9 cellular contexts compared by ENCODE assay signal in the genomic region with DNA sequence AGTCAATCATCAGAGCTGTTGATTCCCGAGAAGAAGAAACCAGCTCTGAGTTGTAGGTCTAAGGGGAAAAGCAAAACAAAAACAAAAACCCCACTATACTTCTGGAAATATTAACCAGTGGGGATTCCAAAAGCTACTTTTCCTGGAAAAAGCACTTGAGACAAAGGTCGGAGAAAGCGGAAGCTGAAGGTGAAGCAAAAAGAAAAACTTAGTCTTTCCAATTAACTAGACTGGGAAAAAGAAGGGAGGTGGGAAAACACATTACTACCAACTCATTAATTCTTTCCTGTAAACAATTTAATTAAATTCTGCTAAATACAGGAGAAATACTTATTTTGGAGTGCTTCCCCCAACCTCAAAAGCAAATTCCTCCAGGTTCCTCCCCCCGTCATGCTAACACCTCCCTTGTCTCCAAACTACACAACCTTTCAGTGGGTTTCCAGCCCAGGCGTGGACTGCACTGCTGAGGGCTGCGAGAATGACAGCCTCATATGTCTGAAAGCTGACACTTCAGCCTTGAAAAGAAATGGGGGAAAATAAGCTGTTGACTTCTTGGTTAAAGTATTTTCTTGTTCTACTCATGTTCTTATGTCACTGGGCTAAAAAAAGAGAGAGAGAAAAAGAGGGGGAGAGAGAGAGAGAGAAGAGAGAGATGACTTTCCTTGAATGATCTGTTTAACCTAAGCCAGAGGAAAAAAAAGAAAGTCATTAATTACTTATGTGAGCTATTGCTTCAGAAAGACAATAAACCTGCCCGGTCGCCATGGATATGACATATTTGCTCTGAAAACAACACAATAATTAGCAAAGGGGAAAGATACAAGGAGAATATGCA. TPM values are rescaled to one million over a fixed set of nuclear protein-coding genes. Genes with fewer than 3 reads are reported as not detected.
A peak's percentile ranks its signal among the peaks of the same experiment; 100 is the strongest.
DNase-seq lines count a peak whose midpoint lies in the region; ATAC-seq and TF ChIP-seq lines count a peak whose summit lies in the region.
"Had no signal": no experiment of that assay in that cellular context is flagged by ENCODE, and none has a peak within 500 bp of the region (broad histone marks: within the 10 kb centered on the region; RNA-seq: fewer than 3 reads in every experiment).

No MANE protein-coding gene starts in this region.

- H3K36me3 ChIP-seq in mesenchymal stem cell (ENCODE audit: control insufficient read depth in 1 of 2, insufficient read depth in 2 of 2, low read depth in 1 of 2, low read length in 2 of 2): no peaks in the 10 kb centered on the region
- no peaks in the 10 kb centered on the region for H3K36me3 ChIP-seq in tibial nerve

- no peak overlapping the region for H4K8ac ChIP-seq in mesenchymal stem cell (ENCODE audit: low read length)

- H3K9me3 ChIP-seq in right cardiac atrium (ENCODE audit: control insufficient read depth, low read length) (no peaks in the 10 kb centered on the region), mesenchymal stem cell (ENCODE audit: control insufficient read depth, low read length) (no peaks in the 10 kb centered on the region), tibial nerve (no peaks in the 10 kb centered on the region)

- H3K18ac ChIP-seq in mesenchymal stem cell (ENCODE audit: low read depth in 1 of 2, low read length in 2 of 2): no peak overlapping the region

- H3K27ac ChIP-seq in right cardiac atrium (ENCODE audit: low read length) (peak overlapping the region; percentile 35), mesenchymal stem cell (ENCODE audit: low read length, poor library complexity, severe bottlenecking) (no peak overlapping the region), tibial nerve (no peak overlapping the region)

- no peak for TF ChIP-seq EP300 in tibial nerve (IDR thresholded peaks at IDR 0.05)

- no peak for TF ChIP-seq CTCF in tibial nerve (IDR thresholded peaks at IDR 0.05)

- no peak overlapping the region for H2BK15ac ChIP-seq in mesenchymal stem cell (ENCODE audit: low read depth, poor library complexity, severe bottlenecking)

- H2AFZ ChIP-seq in mesenchymal stem cell (ENCODE audit: low read depth, low read length): no peak overlapping the region

- H3K4me1 ChIP-seq in right cardiac atrium (ENCODE audit: control insufficient read depth, insufficient read depth, low read length) (no peaks in the 10 kb centered on the region), mesenchymal stem cell (ENCODE audit: control insufficient read depth, insufficient read depth, low read depth, low read length) (peaks cover 25% of the 10 kb centered on the region), tibial nerve (peaks cover 0 to 45% (median 16%) of the 10 kb centered on the region in 4 donors)

- H3K23ac ChIP-seq in mesenchymal stem cell (ENCODE audit: low read length in 2 of 2): no peak overlapping the region

- no peak for TF ChIP-seq POLR2A in tibial nerve (IDR thresholded peaks at IDR 0.05)

- intact Hi-C loops in right cardiac atrium (cut with DNase I): loop anchor here in 3 of 4 donors (5.0 to 10.0 kb wide), 4 partner anchors 71 to 257 kb away; no protein-coding TSS in a partner anchor
- intact Hi-C loops in Right ventricle myocardium superior (cut with DNase I): no loop called here

- 30% methylated on average over 8 of the region's 8 CpGs for WGBS in right cardiac atrium
- WGBS in mesenchymal stem cell: 37% methylated on average over 3 of the region's 8 CpGs
- 29 to 33% methylated on average over 8 of the region's 8 CpGs for WGBS in tibial nerve, 2 donors

- no peak for ATAC-seq in right cardiac atrium
- no peak for ATAC-seq in Right ventricle myocardium superior (ENCODE audit: poor library complexity)

- no peaks in the 10 kb centered on the region for H3K79me1 ChIP-seq in mesenchymal stem cell (replicated peaks; ENCODE audit: low read length, poor library complexity, severe bottlenecking)

- no peak overlapping the region for H3K4me2 ChIP-seq in mesenchymal stem cell (ENCODE audit: low read length, poor library complexity, severe bottlenecking)

- no peak overlapping the region for H2BK5ac ChIP-seq in mesenchymal stem cell (ENCODE audit: low read depth, low read length, poor library complexity, severe bottlenecking)

- no peak overlapping the region for H3K4me3 ChIP-seq in right cardiac atrium (ENCODE audit: low read length)
- H3K4me3 ChIP-seq in mesenchymal stem cell (ENCODE audit: insufficient read depth in 1 of 2, low read depth in 1 of 2, low read length in 2 of 2): no peak overlapping the region
- H3K4me3 ChIP-seq in tibial nerve: no peak overlapping the region

- H3K14ac ChIP-seq in mesenchymal stem cell (ENCODE audit: low read length in 2 of 2): no peak overlapping the region

- H3K9ac ChIP-seq in mesenchymal stem cell (ENCODE audit: low read length): no peak overlapping the region

- no peak overlapping the region for H2BK120ac ChIP-seq in mesenchymal stem cell (ENCODE audit: low read depth, low read length)

- no peak overlapping the region for H2BK12ac ChIP-seq in mesenchymal stem cell (ENCODE audit: low read length in 2 of 2)

- no peak overlapping the region for H4K91ac ChIP-seq in mesenchymal stem cell (ENCODE audit: low read length)

- H3K27me3 ChIP-seq in right cardiac atrium (ENCODE audit: control insufficient read depth, insufficient read depth): no peaks in the 10 kb centered on the region
- H3K27me3 ChIP-seq in mesenchymal stem cell (ENCODE audit: control insufficient read depth in 1 of 2, insufficient read depth in 1 of 2, low read length in 2 of 2): peaks cover 81% of the 10 kb centered on the region in 2 experiments
- H3K27me3 ChIP-seq in tibial nerve: peaks cover 0 to 96% of the 10 kb centered on the region in 2 donors

- no peak overlapping the region for H3K4ac ChIP-seq in mesenchymal stem cell (ENCODE audit: low read depth in 1 of 2, low read length in 2 of 2)

- no peak overlapping the region for H2AK5ac ChIP-seq in mesenchymal stem cell (ENCODE audit: low read length, severe bottlenecking)

- no peak for DNase-seq in right cardiac atrium
- no peak for DNase-seq in Right ventricle myocardium superior
- DNase-seq in NCI-H774 (lab: John Stamatoyannopoulos, UW): peak; percentile 65
- DNase-seq in mesenchymal stem cell: peak; percentile 5
- DNase-seq in tibial nerve (ENCODE audit: low spot score in 2 of 2): no peak
- DNase-seq in stimulated activated CD4-positive, alpha-beta T cell treated with anti-CD3 and anti-CD28 coated beads, Interleukin-2, amount 100 ng/mL, for 24 hours: no peak
- no peak for DNase-seq in iPS-NIHi7 (ENCODE audit: extremely low spot score)
- no peak for DNase-seq in retina
- DNase-seq: activated B cell treated with CpG ODN at 0.5 μM for 24 hours had no signal

RNA-seq across cellular contexts. Expression of gene CASZ1, which starts 5.1 kb away (rescaled TPM):
- total RNA-seq in right cardiac atrium (10 to 100 TPM; 51.0 to 98.9 (median 59.2) TPM), Right ventricle myocardium superior (50.3 TPM), tibial nerve (1 to 10 TPM; 1.7 to 7.5 (median 5.1) TPM)
- 24.2 TPM for polyA plus RNA-seq in right cardiac atrium
- polyA plus RNA-seq in mesenchymal stem cell (2013, experiment 1 of 2): 2.6 TPM
- polyA plus RNA-seq in mesenchymal stem cell (2013, experiment 2 of 2): 4.0 TPM

Comparison
In these comparisons a context has a peak if more than half of its experiments do, and no peak if none do; other contexts are left out.
1. DNase-seq: peak in NCI-H774 (single experiment) and mesenchymal stem cell (single experiment); none in right cardiac atrium (0 of 3), Right ventricle myocardium superior (single experiment), tibial nerve (0 of 2), stimulated activated CD4-positive, alpha-beta T cell treated with anti-CD3 and anti-CD28 coated beads, Interleukin-2, amount 100 ng/mL, for 24 hours (0 of 2), iPS-NIHi7 (single experiment) and retina (single experiment).